In the genomic region with DNA sequence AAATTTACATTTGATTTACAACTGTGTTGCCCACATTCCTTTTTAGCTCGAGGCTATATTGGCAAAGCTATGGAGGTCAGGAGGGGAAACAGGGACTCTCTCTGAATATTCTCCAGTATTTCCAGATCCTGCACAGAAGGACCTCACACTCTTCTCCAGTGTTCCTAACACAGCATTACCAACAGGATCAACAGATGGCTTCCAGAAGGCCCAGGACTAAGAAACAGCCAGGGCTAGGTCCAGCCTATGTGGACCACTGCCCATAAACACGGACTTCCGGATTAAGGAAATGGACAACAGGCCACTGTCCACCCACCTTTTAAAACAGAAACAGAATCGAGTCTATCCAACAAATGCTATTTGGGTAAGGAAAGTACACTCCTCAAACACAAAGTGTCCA, we compare ENCODE assay signal across 18 cellular contexts.
"Had no signal": no experiment of that assay in that cellular context is flagged by ENCODE, and none has a peak within 500 bp of the region (broad histone marks: within the 10 kb centered on the region; RNA-seq: fewer than 3 reads in every experiment).

No MANE protein-coding gene starts in this region.

- H3K36me3 ChIP-seq: ovary, right atrium auricular region, sigmoid colon had no signal

- H3K9me3 Mint-ChIP-seq: dendritic cell treated with granulocyte-macrophage colony-stimulating factor and Interleukin-4, amounts not matched to agents 40 ng/mL and 50 ng/mL, for 4 days; effector memory CD8-positive, alpha-beta T cell; naive thymus-derived CD4-positive, alpha-beta T cell had no signal

- H3K9me3 ChIP-seq: esophagus squamous epithelium, ovary, right atrium auricular region, sigmoid colon had no signal

- H3K27me3 Mint-ChIP-seq: dendritic cell treated with granulocyte-macrophage colony-stimulating factor and Interleukin-4, amounts not matched to agents 40 ng/mL and 50 ng/mL, for 4 days; effector memory CD8-positive, alpha-beta T cell; naive thymus-derived CD4-positive, alpha-beta T cell had no signal

- H3K4me1 ChIP-seq: esophagus squamous epithelium, foreskin keratinocyte, right atrium auricular region had no signal

- ATAC-seq: effector memory CD8-positive, alpha-beta T cell; foreskin keratinocyte; left colon; left ventricle myocardium superior; naive thymus-derived CD4-positive, alpha-beta T cell had no signal

- H3K27ac Mint-ChIP-seq: dendritic cell treated with granulocyte-macrophage colony-stimulating factor and Interleukin-4, amounts not matched to agents 40 ng/mL and 50 ng/mL, for 4 days; effector memory CD8-positive, alpha-beta T cell; naive thymus-derived CD4-positive, alpha-beta T cell had no signal

- H3K27ac ChIP-seq: esophagus squamous epithelium, foreskin keratinocyte, hepatocyte, ovary, right atrium auricular region, sigmoid colon, skin epidermis had no signal

- H3K4me2 ChIP-seq: hepatocyte had no signal

- H2AFZ ChIP-seq: hepatocyte had no signal

- H3K4me3 Mint-ChIP-seq: dendritic cell treated with granulocyte-macrophage colony-stimulating factor and Interleukin-4, amounts not matched to agents 40 ng/mL and 50 ng/mL, for 4 days; effector memory CD8-positive, alpha-beta T cell; naive thymus-derived CD4-positive, alpha-beta T cell had no signal

- H3K27me3 ChIP-seq: esophagus squamous epithelium, foreskin keratinocyte, hepatocyte, ovary, right atrium auricular region, sigmoid colon had no signal

- H3K4me3 ChIP-seq: esophagus squamous epithelium, hepatocyte, lung, ovary, right atrium auricular region, sigmoid colon, skin epidermis had no signal

- DNase-seq: effector memory CD8-positive, alpha-beta T cell; esophagus squamous epithelium; foreskin keratinocyte; head of caudate nucleus; left colon; left ventricle myocardium superior; naive thymus-derived CD4-positive, alpha-beta T cell; ovary; sigmoid colon; stimulated activated CD4-positive, alpha-beta T cell treated with anti-CD3 and anti-CD28 coated beads, Interleukin-12 subunit alpha, Interleukin-12 subunit beta, amount 100 ng/mL, for 4 hours; stimulated activated CD4-positive, alpha-beta T cell treated with anti-CD3 and anti-CD28 coated beads, Interleukin-2, amount 100 ng/mL, for 48 hours; stimulated activated naive CD4-positive, alpha-beta T cell treated with Interleukin-2 at 50 U/mL for 16 hours; trophoblast cell had no signal
